14 cellular contexts compared by ENCODE assay signal in the genomic region with DNA sequence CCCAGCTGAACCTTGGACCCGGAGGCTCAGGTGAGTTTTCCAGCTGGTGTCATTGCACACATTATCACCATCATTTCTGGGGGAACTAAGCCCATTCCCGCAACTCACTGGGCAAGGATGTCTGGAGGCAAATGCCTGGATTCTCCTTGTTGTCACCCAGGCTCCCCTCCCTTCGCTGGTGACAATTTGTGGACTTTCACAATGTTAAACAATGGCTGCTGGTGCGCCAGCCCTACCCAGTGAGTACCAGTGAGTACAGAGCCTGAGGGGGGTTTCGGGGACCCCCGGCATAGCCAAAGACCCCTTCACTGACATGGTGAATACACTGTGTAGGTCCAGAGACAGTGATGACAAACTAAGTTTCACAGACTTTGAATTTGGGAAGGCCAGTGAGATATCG.
"Had no signal": no experiment of that assay in that cellular context is flagged by ENCODE, and none has a peak within 500 bp of the region (broad histone marks: within the 10 kb centered on the region; RNA-seq: fewer than 3 reads in every experiment).

No MANE protein-coding gene starts in this region.

- H3K36me3 ChIP-seq: esophagus squamous epithelium, right lobe of liver, tibial nerve had no signal

- H3K4me1 ChIP-seq: esophagus squamous epithelium, psoas muscle, right lobe of liver, tibial nerve had no signal

- H3K4me3 ChIP-seq: esophagus squamous epithelium, psoas muscle, right lobe of liver, smooth muscle cell, tibial nerve had no signal

- DNase-seq: activated CD4-positive, alpha-beta T cell treated with anti-CD3 and anti-CD28 coated beads for 48 hours; activated CD8-positive, alpha-beta T cell treated with anti-CD3 and anti-CD28 coated beads for 36 hours; activated gamma-delta T cell; activated T-cell treated with anti-CD3 and anti-CD28 coated beads, Interleukin-2, amount 50 U/mL, for 4 hours; cerebellar nuclear complex; effector CD8-positive, alpha-beta T cell; esophagus squamous epithelium; hippocampal formation; left ventricle myocardium superior; psoas muscle; T-helper 17 cell had no signal

- H3K27me3 ChIP-seq: esophagus squamous epithelium, right lobe of liver, tibial nerve had no signal

- H3K9me3 ChIP-seq: esophagus squamous epithelium, psoas muscle, right lobe of liver had no signal

- H3K27ac ChIP-seq: esophagus squamous epithelium, psoas muscle, right lobe of liver, tibial nerve had no signal
